In the genomic region with DNA sequence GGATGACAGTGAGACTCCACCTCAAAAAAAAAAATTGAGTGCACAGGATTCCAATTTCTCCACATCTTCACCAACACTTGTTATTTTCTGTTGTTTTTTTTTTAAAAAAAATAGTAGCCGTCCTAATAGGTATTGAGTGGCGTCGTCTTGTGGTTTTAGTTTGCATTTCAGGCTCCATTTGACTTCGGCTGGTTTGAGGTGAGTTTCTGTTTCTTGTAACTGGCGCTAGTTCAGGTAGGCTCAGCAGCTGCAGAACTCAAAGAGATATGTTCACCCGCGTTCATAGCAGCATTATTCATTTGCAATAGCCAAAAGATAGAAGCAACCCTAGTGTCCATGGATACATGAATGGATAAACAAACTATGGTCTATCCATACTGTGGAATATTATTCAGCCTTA, we compare ENCODE assay signal across 15 cellular contexts. TPM values are rescaled to one million over a fixed set of nuclear protein-coding genes. Genes with fewer than 3 reads are reported as not detected.
DNase-seq lines count a peak whose midpoint lies in the region; ATAC-seq, FAIRE-seq and TF ChIP-seq lines count a peak whose summit lies in the region.
"Had no signal": no experiment of that assay in that cellular context is flagged by ENCODE, and none has a peak within 500 bp of the region (broad histone marks: within the 10 kb centered on the region; RNA-seq: fewer than 3 reads in every experiment).

No MANE protein-coding gene starts in this region.

- intact Hi-C loops in dorsolateral prefrontal cortex (cut with DNase I), result no loop called here

- H3K4me3 ChIP-seq in GM12864 (ENCODE audit: low read depth, low read length), result no peak overlapping the region
- no peak overlapping the region for H3K4me3 ChIP-seq in dorsolateral prefrontal cortex
- H3K4me3 ChIP-seq: lower lobe of right lung had no signal

- no peak overlapping the region for H3K27ac ChIP-seq in dorsolateral prefrontal cortex
- H3K27ac ChIP-seq: lower lobe of right lung had no signal

- no peaks in the 10 kb centered on the region for H3K9me3 Mint-ChIP-seq in activated CD4-positive, alpha-beta memory T cell treated with anti-CD3 and anti-CD28 coated beads, Interleukin-2, amount 10 ng/mL, durations not matched to agents 7 days and 5 days

- peaks cover 35% of the 10 kb centered on the region for H3K4me1 Mint-ChIP-seq in activated CD4-positive, alpha-beta memory T cell treated with anti-CD3 and anti-CD28 coated beads, Interleukin-2, amount 10 ng/mL, durations not matched to agents 7 days and 5 days

- no peak for TF ChIP-seq CTCF in GM12864 (IDR thresholded peaks at IDR 0.05; ENCODE audit: low read depth, low read length, missing control alignments)
- no peak for TF ChIP-seq CTCF in dorsolateral prefrontal cortex (IDR thresholded peaks at IDR 0.05 in 54 of 56, conservative IDR thresholded peaks at IDR 0.05 in 2 of 56; ENCODE audit: low read depth in 1 of 56, partially characterized antibody in 56 of 56)

- no peak overlapping the region for H3K4me3 Mint-ChIP-seq in activated CD4-positive, alpha-beta memory T cell treated with anti-CD3 and anti-CD28 coated beads, Interleukin-2, amount 10 ng/mL, durations not matched to agents 7 days and 5 days
- H3K4me3 Mint-ChIP-seq: CD14-positive monocyte had no signal

- peak overlapping the region; percentile 66 for H3K27ac Mint-ChIP-seq in activated CD4-positive, alpha-beta memory T cell treated with anti-CD3 and anti-CD28 coated beads, Interleukin-2, amount 10 ng/mL, durations not matched to agents 7 days and 5 days
- H3K27ac Mint-ChIP-seq: CD14-positive monocyte had no signal

- peaks cover 2% of the 10 kb centered on the region for H3K36me3 Mint-ChIP-seq in activated CD4-positive, alpha-beta memory T cell treated with anti-CD3 and anti-CD28 coated beads, Interleukin-2, amount 10 ng/mL, durations not matched to agents 7 days and 5 days (ENCODE audit: low read depth)

- FAIRE-seq in GM19239 (lab: Jason Lieb, UNC), result peak; percentile 90
- FAIRE-seq: astrocyte had no signal

- ATAC-seq in HG02943 (IDR thresholded peaks at IDR 0.05; ENCODE audit: low read depth, unreplicated experiment), result peak; percentile 53
- no peak for ATAC-seq in GM18861 (IDR thresholded peaks at IDR 0.05; ENCODE audit: unreplicated experiment)
- ATAC-seq: lower lobe of right lung, Right ventricle myocardium inferior had no signal

- DNase-seq in GM12864 (ENCODE audit: low read depth), result peak; percentile 62
- DNase-seq in GM19239 (ENCODE audit: insufficient read length, low spot score), result peak; percentile 58
- DNase-seq in activated CD4-positive, alpha-beta memory T cell treated with anti-CD3 and anti-CD28 coated beads, Interleukin-2, amount 10 ng/mL, durations not matched to agents 7 days and 5 days, result no peak
- DNase-seq in EL, result no peak
- no peak for DNase-seq in dorsolateral prefrontal cortex
- DNase-seq: H7, KG1, lower lobe of right lung, NCI-H1694 had no signal

- CTCF ChIA-PET in activated CD4-positive, alpha-beta memory T cell treated with anti-CD3 and anti-CD28 coated beads, Interleukin-2, amount 10 ng/mL, durations not matched to agents 7 days and 5 days (lab: Charles Lee), result interaction anchor here (0.7 to 0.8 kb wide), 2 partner anchors 28 to 37 kb away, joined by 3 read pairs; no protein-coding TSS in a partner anchor

- peaks cover 5% of the 10 kb centered on the region for H3K27me3 Mint-ChIP-seq in activated CD4-positive, alpha-beta memory T cell treated with anti-CD3 and anti-CD28 coated beads, Interleukin-2, amount 10 ng/mL, durations not matched to agents 7 days and 5 days

- H3K27me3 ChIP-seq in dorsolateral prefrontal cortex, result peaks cover 0 to 13% (median 0%) of the 10 kb centered on the region in 45 donors

- POLR2A ChIA-PET in activated CD4-positive, alpha-beta memory T cell treated with anti-CD3 and anti-CD28 coated beads, Interleukin-2, amount 10 ng/mL, durations not matched to agents 7 days and 5 days (lab: Charles Lee), result interaction anchor here (1.0 kb wide), 1 partner anchor 17 kb away, joined by 3 read pairs; no protein-coding TSS in a partner anchor

RNA-seq across cellular contexts. Expression of gene TMEM235, which starts 44.7 kb away (rescaled TPM):
- total RNA-seq in activated CD4-positive, alpha-beta memory T cell treated with anti-CD3 and anti-CD28 coated beads, Interleukin-2, amount 10 ng/mL, durations not matched to agents 7 days and 5 days, result not detected
- total RNA-seq in dorsolateral prefrontal cortex, result 100 to 1,000 TPM in 1 of 120 experiments, 10 to 100 TPM in 97, 1 to 10 TPM in 22; 2.9 to 101 (median 20.6) TPM
- total RNA-seq: astrocyte, H7, lower lobe of right lung, Right ventricle myocardium inferior, skeletal muscle tissue had no signal

Comparison
In these comparisons a context has a peak if more than half of its experiments do, and no peak if none do; other contexts are left out.
1. DNase-seq: peak in GM12864 (single experiment) and GM19239 (single experiment); none in activated CD4-positive, alpha-beta memory T cell treated with anti-CD3 and anti-CD28 coated beads, Interleukin-2, amount 10 ng/mL, durations not matched to agents 7 days and 5 days (single experiment), EL (single experiment) and dorsolateral prefrontal cortex (0 of 10).